Comparison of ENCODE assay signal across 8 cellular contexts in genomic region chr17:76868176-76868668, GRCh38. TPM values are rescaled to one million over a fixed set of nuclear protein-coding genes. Genes with fewer than 3 reads are reported as not detected.
DNase-seq lines count a peak whose midpoint lies in the region; ATAC-seq and TF ChIP-seq lines count a peak whose summit lies in the region.

Gene MGAT5B (plus strand): TSS chr17:76868404. CDS start chr17:76869030, 626 bp downstream.

- H3K9me3 ChIP-seq in parathyroid adenoma (ENCODE audit: control insufficient read depth, low read length) (no peaks in the 10 kb centered on the region), thoracic aorta (no peaks in the 10 kb centered on the region)

- no peak within 1 kb of the TSS for H3K9ac ChIP-seq in parathyroid adenoma

- H3K79me2 ChIP-seq in parathyroid adenoma: no peaks in the 10 kb centered on the region

- H3K36me3 ChIP-seq in parathyroid adenoma (ENCODE audit: control insufficient read depth, insufficient read depth, low read length) (no peaks in the 10 kb centered on the region), thoracic aorta (no peaks in the 10 kb centered on the region)

- H3K4me2 ChIP-seq in parathyroid adenoma (ENCODE audit: low read length): peak within 1 kb of the TSS; percentile 21

- peaks cover 79% of the 10 kb centered on the region for H3K27me3 Mint-ChIP-seq in activated naive CD4-positive, alpha-beta T cell treated with anti-CD3 and anti-CD28 coated beads, Interleukin-2, amount 10 ng/mL, durations not matched to agents 7 days and 5 days

- peak within 1 kb of the TSS; percentile 69 for H3K4me3 Mint-ChIP-seq in activated naive CD4-positive, alpha-beta T cell treated with anti-CD3 and anti-CD28 coated beads, Interleukin-2, amount 10 ng/mL, durations not matched to agents 7 days and 5 days

- no peaks in the 10 kb centered on the region for H3K9me3 Mint-ChIP-seq in activated naive CD4-positive, alpha-beta T cell treated with anti-CD3 and anti-CD28 coated beads, Interleukin-2, amount 10 ng/mL, durations not matched to agents 7 days and 5 days

- H3K4me3 ChIP-seq in parathyroid adenoma (ENCODE audit: low read depth, low read length): no peak within 1 kb of the TSS
- peak within 1 kb of the TSS; percentile 58 for H3K4me3 ChIP-seq in thoracic aorta

- CTCF ChIA-PET in activated naive CD4-positive, alpha-beta T cell treated with anti-CD3 and anti-CD28 coated beads, Interleukin-2, amount 10 ng/mL, durations not matched to agents 7 days and 5 days (lab: Charles Lee): interaction anchor here (0.6 to 6.2 kb wide), 23 partner anchors 11 to 403 kb away, joined by 3 to 66 read pairs (median 4); no protein-coding TSS in a partner anchor

- peak; percentile 35 for ATAC-seq in thoracic aorta (ENCODE audit: insufficient number of reproducible peaks, low FRiP score, low read depth)

- H3K27ac ChIP-seq in parathyroid adenoma (no peak within 1 kb of the TSS), thoracic aorta (no peak within 1 kb of the TSS)

- peak; percentile 97 for TF ChIP-seq CTCF in GM13976 (IDR thresholded peaks at IDR 0.05; ENCODE audit: borderline replicate concordance, control extremely low read depth, extremely low read depth, insufficient read depth, missing control alignments)
- peak; percentile 61 for TF ChIP-seq CTCF in parathyroid adenoma (IDR thresholded peaks at IDR 0.05)
- TF ChIP-seq CTCF in thoracic aorta (IDR thresholded peaks at IDR 0.05): peak; percentile 85

- no peaks in the 10 kb centered on the region for H3K36me3 Mint-ChIP-seq in activated naive CD4-positive, alpha-beta T cell treated with anti-CD3 and anti-CD28 coated beads, Interleukin-2, amount 10 ng/mL, durations not matched to agents 7 days and 5 days

- peaks cover 7% of the 10 kb centered on the region for H3K4me1 Mint-ChIP-seq in activated naive CD4-positive, alpha-beta T cell treated with anti-CD3 and anti-CD28 coated beads, Interleukin-2, amount 10 ng/mL, durations not matched to agents 7 days and 5 days

- H3K4me1 ChIP-seq in parathyroid adenoma (peaks cover 5% of the 10 kb centered on the region), thoracic aorta (ENCODE audit: control insufficient read depth in 1 of 2, low read depth in 2 of 2) (peaks cover 7 to 18% of the 10 kb centered on the region in 2 donors)

- DNase-seq in A172 (ENCODE audit: low spot score) (peak; percentile 55), GM13976 (ENCODE audit: low spot score) (peak; percentile 96), HuH-7.5 (ENCODE audit: low spot score) (peak; percentile 96), SHP77 treated with DMSO at 0.1 percent for 48 hours (lab: John Stamatoyannopoulos, UW) (peak; percentile 34), globus pallidus (ENCODE audit: low spot score) (peak; percentile 62), thoracic aorta (ENCODE audit: low spot score) (peak; percentile 9)
- peak; percentile 79 for DNase-seq in activated naive CD4-positive, alpha-beta T cell treated with anti-CD3 and anti-CD28 coated beads, Interleukin-2, amount 10 ng/mL, durations not matched to agents 7 days and 5 days

- H3K27ac Mint-ChIP-seq in activated naive CD4-positive, alpha-beta T cell treated with anti-CD3 and anti-CD28 coated beads, Interleukin-2, amount 10 ng/mL, durations not matched to agents 7 days and 5 days: no peak within 1 kb of the TSS

- H3K27me3 ChIP-seq in parathyroid adenoma (ENCODE audit: control insufficient read depth, insufficient read depth, low read length): no peaks in the 10 kb centered on the region
- peaks cover 23% of the 10 kb centered on the region for H3K27me3 ChIP-seq in thoracic aorta (replicated peaks; ENCODE audit: insufficient read depth)

- peak within 1 kb of the TSS; percentile 64 for H2AFZ ChIP-seq in parathyroid adenoma

- in situ Hi-C loops in GM13976 (cut with MboI; ENCODE audit: low sequenced_read_pairs, unreplicated experiment): loop anchor here (10.0 to 25.0 kb wide), 2 partner anchors 197 to 394 kb away; no protein-coding TSS in a partner anchor

RNA-seq across cellular contexts. Expression of gene MGAT5B, which starts in this region (rescaled TPM):
- total RNA-seq in A172 (2014; rRNA removed; shearing (Covaris generic)): 11.7 and 16.7 TPM in 2 replicates
- under 1 TPM in 1 of 2 donors, not detected in 1; 0.14 TPM for total RNA-seq in thoracic aorta

Comparison
In these comparisons a context has a peak if more than half of its experiments do, and no peak if none do; other contexts are left out.
1. RNA of gene MGAT5B (total RNA-seq): 11.7 to 16.7 TPM in A172; 0.14 TPM in thoracic aorta; every median in the first group is over 10 times any median in the second.
2. Peak in DNase-seq, ATAC-seq and H3K4me3 ChIP-seq in thoracic aorta; RNA of the gene not detected or under 1 TPM.
3. DNase-seq: peak in every context shown above with its lines; median percentile 96 in GM13976; 96 in HuH-7.5; 79 in activated naive CD4-positive, alpha-beta T cell treated with anti-CD3 and anti-CD28 coated beads, Interleukin-2, amount 10 ng/mL, durations not matched to agents 7 days and 5 days; 62 in globus pallidus; 55 in A172; 34 in SHP77 treated with DMSO at 0.1 percent for 48 hours; 9 in thoracic aorta.
4. Peak in every context shown above with its lines, with median percentiles within 50 percentile points of each other: CTCF ChIP-seq.